Comparison of ENCODE assay signal across 1 cellular context in genomic region chr20:50730765-50731054, GRCh38.
TF ChIP-seq lines count a peak whose summit lies in the region.

No MANE protein-coding gene starts in this region.

TF ChIP-seq in HepG2, 621 proteins besides CTCF, POLR2A, EP300 and RAD21 (continued from another document and continues in another):
- no peak for TF ChIP-seq RERE (CRISPR knock-in tag; IDR thresholded peaks at IDR 0.05; ENCODE audit: low read depth)
- TF ChIP-seq, protein P1, sequence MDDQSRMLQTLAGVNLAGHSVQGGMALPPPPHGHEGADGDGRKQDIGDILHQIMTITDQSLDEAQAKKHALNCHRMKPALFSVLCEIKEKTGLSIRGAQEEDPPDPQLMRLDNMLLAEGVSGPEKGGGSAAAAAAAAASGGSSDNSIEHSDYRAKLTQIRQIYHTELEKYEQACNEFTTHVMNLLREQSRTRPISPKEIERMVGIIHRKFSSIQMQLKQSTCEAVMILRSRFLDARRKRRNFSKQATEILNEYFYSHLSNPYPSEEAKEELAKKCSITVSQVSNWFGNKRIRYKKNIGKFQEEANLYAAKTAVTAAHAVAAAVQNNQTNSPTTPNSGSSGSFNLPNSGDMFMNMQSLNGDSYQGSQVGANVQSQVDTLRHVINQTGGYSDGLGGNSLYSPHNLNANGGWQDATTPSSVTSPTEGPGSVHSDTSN (CRISPR knock-in tag; IDR thresholded peaks at IDR 0.05; ENCODE audit: borderline replicate concordance) = no peak; the same call in 1 of the 2 replicates
- TF ChIP-seq RXRA (CRISPR knock-in tag; IDR thresholded peaks at IDR 0.05) = peak; percentile 19; the same call in 1 of the 2 replicates
- TF ChIP-seq ZNF451 (CRISPR knock-in tag; IDR thresholded peaks at IDR 0.05) = 0 out of 2 replicates have a peak, but pooled peaks have one; percentile 13
- TF ChIP-seq ZNF670 (CRISPR knock-in tag; IDR thresholded peaks at IDR 0.05; ENCODE audit: borderline replicate concordance) = no peak; the same call in 1 of the 2 replicates
- TF ChIP-seq RBFOX2 (IDR thresholded peaks at IDR 0.05; ENCODE audit: low read depth, low read length) = no peak
- TF ChIP-seq HNF4A (CRISPR knock-in tag; IDR thresholded peaks at IDR 0.05) = 0 out of 2 replicates have a peak, but pooled peaks have one; percentile 21
- TF ChIP-seq ZBTB7A (CRISPR knock-in tag; IDR thresholded peaks at IDR 0.05) = peak; percentile 70; the same call in 1 of the 2 replicates
- TF ChIP-seq SMAD1 (CRISPR knock-in tag; IDR thresholded peaks at IDR 0.05; ENCODE audit: borderline replicate concordance, low read depth) = 0 out of 2 replicates have a peak, but pooled peaks have one; percentile 5
- TF ChIP-seq, protein P2, sequence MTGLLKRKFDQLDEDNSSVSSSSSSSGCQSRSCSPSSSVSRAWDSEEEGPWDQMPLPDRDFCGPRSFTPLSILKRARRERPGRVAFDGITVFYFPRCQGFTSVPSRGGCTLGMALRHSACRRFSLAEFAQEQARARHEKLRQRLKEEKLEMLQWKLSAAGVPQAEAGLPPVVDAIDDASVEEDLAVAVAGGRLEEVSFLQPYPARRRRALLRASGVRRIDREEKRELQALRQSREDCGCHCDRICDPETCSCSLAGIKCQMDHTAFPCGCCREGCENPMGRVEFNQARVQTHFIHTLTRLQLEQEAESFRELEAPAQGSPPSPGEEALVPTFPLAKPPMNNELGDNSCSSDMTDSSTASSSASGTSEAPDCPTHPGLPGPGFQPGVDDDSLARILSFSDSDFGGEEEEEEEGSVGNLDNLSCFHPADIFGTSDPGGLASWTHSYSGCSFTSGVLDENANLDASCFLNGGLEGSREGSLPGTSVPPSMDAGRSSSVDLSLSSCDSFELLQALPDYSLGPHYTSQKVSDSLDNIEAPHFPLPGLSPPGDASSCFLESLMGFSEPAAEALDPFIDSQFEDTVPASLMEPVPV (CRISPR knock-in tag; IDR thresholded peaks at IDR 0.05) = peak; percentile 50; the same call in 1 of the 2 replicates
- no peak for TF ChIP-seq ZNF737 (CRISPR knock-in tag; IDR thresholded peaks at IDR 0.05; ENCODE audit: borderline replicate concordance)
- TF ChIP-seq ZNF510 (CRISPR knock-in tag; IDR thresholded peaks at IDR 0.05; ENCODE audit: low read depth) = no peak; the same call in 1 of the 2 replicates
- peak; percentile 21; the same call in 1 of the 2 replicates for TF ChIP-seq ZNF331 (CRISPR knock-in tag; IDR thresholded peaks at IDR 0.05)
- TF ChIP-seq PLSCR1 (CRISPR knock-in tag; IDR thresholded peaks at IDR 0.05; ENCODE audit: borderline replicate concordance) = no peak
- TF ChIP-seq, protein P3, sequence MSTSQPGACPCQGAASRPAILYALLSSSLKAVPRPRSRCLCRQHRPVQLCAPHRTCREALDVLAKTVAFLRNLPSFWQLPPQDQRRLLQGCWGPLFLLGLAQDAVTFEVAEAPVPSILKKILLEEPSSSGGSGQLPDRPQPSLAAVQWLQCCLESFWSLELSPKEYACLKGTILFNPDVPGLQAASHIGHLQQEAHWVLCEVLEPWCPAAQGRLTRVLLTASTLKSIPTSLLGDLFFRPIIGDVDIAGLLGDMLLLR (CRISPR knock-in tag; IDR thresholded peaks at IDR 0.05) = peak; percentile 14; the same call in 1 of the 2 replicates
- TF ChIP-seq, protein P4, sequence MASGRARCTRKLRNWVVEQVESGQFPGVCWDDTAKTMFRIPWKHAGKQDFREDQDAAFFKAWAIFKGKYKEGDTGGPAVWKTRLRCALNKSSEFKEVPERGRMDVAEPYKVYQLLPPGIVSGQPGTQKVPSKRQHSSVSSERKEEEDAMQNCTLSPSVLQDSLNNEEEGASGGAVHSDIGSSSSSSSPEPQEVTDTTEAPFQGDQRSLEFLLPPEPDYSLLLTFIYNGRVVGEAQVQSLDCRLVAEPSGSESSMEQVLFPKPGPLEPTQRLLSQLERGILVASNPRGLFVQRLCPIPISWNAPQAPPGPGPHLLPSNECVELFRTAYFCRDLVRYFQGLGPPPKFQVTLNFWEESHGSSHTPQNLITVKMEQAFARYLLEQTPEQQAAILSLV (CRISPR knock-in tag; IDR thresholded peaks at IDR 0.05; ENCODE audit: borderline replicate concordance) = no peak
- TF ChIP-seq ZNF567 (CRISPR knock-in tag; IDR thresholded peaks at IDR 0.05; ENCODE audit: borderline replicate concordance) = no peak
- no peak for TF ChIP-seq MED1 (CRISPR knock-in tag; IDR thresholded peaks at IDR 0.05)
- TF ChIP-seq ZBTB43 (CRISPR knock-in tag; conservative IDR thresholded peaks at IDR 0.05) = peak; percentile 14; the same call in 1 of the 2 replicates
- no peak for TF ChIP-seq MXI1 (IDR thresholded peaks at IDR 0.05; ENCODE audit: borderline replicate concordance, low read depth, low read length)
- no peak for TF ChIP-seq BRF2 (CRISPR knock-in tag; IDR thresholded peaks at IDR 0.05)
- no peak for TF ChIP-seq ZNF784 (CRISPR knock-in tag; IDR thresholded peaks at IDR 0.05; ENCODE audit: borderline replicate concordance)
- TF ChIP-seq, protein P5, sequence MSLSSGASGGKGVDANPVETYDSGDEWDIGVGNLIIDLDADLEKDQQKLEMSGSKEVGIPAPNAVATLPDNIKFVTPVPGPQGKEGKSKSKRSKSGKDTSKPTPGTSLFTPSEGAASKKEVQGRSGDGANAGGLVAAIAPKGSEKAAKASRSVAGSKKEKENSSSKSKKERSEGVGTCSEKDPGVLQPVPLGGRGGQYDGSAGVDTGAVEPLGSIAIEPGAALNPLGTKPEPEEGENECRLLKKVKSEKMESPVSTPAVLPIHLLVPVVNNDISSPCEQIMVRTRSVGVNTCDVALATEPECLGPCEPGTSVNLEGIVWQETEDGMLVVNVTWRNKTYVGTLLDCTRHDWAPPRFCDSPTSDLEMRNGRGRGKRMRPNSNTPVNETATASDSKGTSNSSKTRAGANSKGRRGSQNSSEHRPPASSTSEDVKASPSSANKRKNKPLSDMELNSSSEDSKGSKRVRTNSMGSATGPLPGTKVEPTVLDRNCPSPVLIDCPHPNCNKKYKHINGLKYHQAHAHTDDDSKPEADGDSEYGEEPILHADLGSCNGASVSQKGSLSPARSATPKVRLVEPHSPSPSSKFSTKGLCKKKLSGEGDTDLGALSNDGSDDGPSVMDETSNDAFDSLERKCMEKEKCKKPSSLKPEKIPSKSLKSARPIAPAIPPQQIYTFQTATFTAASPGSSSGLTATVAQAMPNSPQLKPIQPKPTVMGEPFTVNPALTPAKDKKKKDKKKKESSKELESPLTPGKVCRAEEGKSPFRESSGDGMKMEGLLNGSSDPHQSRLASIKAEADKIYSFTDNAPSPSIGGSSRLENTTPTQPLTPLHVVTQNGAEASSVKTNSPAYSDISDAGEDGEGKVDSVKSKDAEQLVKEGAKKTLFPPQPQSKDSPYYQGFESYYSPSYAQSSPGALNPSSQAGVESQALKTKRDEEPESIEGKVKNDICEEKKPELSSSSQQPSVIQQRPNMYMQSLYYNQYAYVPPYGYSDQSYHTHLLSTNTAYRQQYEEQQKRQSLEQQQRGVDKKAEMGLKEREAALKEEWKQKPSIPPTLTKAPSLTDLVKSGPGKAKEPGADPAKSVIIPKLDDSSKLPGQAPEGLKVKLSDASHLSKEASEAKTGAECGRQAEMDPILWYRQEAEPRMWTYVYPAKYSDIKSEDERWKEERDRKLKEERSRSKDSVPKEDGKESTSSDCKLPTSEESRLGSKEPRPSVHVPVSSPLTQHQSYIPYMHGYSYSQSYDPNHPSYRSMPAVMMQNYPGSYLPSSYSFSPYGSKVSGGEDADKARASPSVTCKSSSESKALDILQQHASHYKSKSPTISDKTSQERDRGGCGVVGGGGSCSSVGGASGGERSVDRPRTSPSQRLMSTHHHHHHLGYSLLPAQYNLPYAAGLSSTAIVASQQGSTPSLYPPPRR (CRISPR knock-in tag; IDR thresholded peaks at IDR 0.05; ENCODE audit: borderline replicate concordance) = no peak
- TF ChIP-seq AHDC1 (CRISPR knock-in tag; IDR thresholded peaks at IDR 0.05; ENCODE audit: borderline replicate concordance) = no peak
